In the genomic region with DNA sequence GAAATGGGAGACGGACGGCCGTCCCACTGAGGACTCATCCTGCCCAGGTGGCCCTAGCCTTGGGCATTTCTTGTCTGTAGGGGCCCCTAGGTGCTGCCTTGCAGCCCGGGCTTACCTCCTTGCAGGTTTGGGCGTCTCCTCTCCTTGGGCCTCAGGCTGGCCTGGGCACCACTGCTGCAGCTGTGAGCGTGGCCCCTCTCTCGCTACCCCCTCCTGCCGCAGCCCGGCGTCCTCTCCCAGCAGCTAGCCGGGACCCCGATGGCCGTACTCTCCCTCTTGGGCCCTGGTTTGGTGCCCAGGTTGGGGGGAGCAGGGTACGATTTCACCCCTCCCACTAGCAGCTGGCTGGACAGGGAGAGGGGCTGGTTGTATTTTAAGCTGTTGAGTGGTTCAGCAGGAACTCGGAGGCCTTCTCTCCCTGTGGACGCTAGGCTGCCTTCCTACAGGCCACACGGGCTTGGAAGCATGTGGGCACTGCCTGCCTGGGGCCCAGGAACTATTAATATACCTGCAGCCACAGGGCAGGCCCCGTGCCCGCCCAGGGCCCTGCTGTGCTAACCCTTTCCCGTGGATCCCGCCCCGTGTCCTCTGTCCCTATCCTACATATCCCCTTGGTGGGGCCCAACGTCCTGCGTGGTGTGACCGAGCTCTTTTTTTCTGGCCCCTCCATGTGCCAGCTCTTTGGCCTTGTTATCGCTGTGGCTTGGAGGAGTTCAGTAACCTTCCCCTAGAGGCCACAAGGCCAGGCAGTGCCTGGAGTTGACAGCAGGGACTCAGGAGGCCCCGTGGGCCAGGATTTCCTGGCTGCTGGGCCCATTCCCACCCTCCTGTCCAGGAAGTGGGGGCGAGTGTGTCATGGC, we compare ENCODE assay signal across 12 cellular contexts. TPM values are rescaled to one million over a fixed set of nuclear protein-coding genes. Genes with fewer than 3 reads are reported as not detected.
DNase-seq lines count a peak whose midpoint lies in the region; ATAC-seq, FAIRE-seq and TF ChIP-seq lines count a peak whose summit lies in the region.
"Had no signal": no experiment of that assay in that cellular context is flagged by ENCODE, and none has a peak within 500 bp of the region (broad histone marks: within the 10 kb centered on the region; RNA-seq: fewer than 3 reads in every experiment).

No MANE protein-coding gene starts in this region.

- no peaks in the 10 kb centered on the region for H3K27me3 Mint-ChIP-seq in activated T-helper 17 cell treated with anti-CD3 and anti-CD28 coated beads, Interleukin-2, amount 50 U/mL, for 72 hours
- H3K27me3 Mint-ChIP-seq: activated naive CD4-positive, alpha-beta T cell treated with anti-CD3 and anti-CD28 coated beads, Interleukin-2, amount 50 U/mL, for 24 hours; stimulated activated memory B cell treated with anti-CD40 and anti-IgM and Interleukin-4, amounts not matched to agents 10 μg/mL and 1 μg/mL and 100 μg/mL, for 72 hours had no signal

- H2AK9ac ChIP-seq in IMR-90 (replicated peaks; ENCODE audit: low read depth, low read length, poor library complexity): peak overlapping the region; percentile 5

- H3K36me3 Mint-ChIP-seq in activated T-helper 17 cell treated with anti-CD3 and anti-CD28 coated beads, Interleukin-2, amount 50 U/mL, for 72 hours (ENCODE audit: low read depth): peaks cover 15% of the 10 kb centered on the region

- H3K4me2 ChIP-seq in IMR-90 (ENCODE audit: low read depth, low read length) (no peak overlapping the region), smooth muscle cell (no peak overlapping the region)

- H2BK120ac ChIP-seq in IMR-90 (ENCODE audit: low read depth, low read length): no peak overlapping the region

- H3K9me3 Mint-ChIP-seq in activated T-helper 17 cell treated with anti-CD3 and anti-CD28 coated beads, Interleukin-2, amount 50 U/mL, for 72 hours: no peaks in the 10 kb centered on the region
- H3K9me3 Mint-ChIP-seq: activated naive CD4-positive, alpha-beta T cell treated with anti-CD3 and anti-CD28 coated beads, Interleukin-2, amount 50 U/mL, for 24 hours; stimulated activated memory B cell treated with anti-CD40 and anti-IgM and Interleukin-4, amounts not matched to agents 10 μg/mL and 1 μg/mL and 100 μg/mL, for 72 hours had no signal

- no peak overlapping the region for H2AK5ac ChIP-seq in IMR-90 (ENCODE audit: low read depth, low read length)

- CTCF ChIA-PET in IMR-90 (lab: Yijun Ruan, JAX): no interaction called here

- peaks cover 7% of the 10 kb centered on the region for H3K9me1 ChIP-seq in IMR-90 (ENCODE audit: insufficient read depth, low read length)

- H3K4me1 Mint-ChIP-seq in activated T-helper 17 cell treated with anti-CD3 and anti-CD28 coated beads, Interleukin-2, amount 50 U/mL, for 72 hours: peaks cover 13% of the 10 kb centered on the region

- no peaks in the 10 kb centered on the region for H3F3A ChIP-seq in smooth muscle cell (ENCODE audit: low read depth)

- no peak overlapping the region for H4K5ac ChIP-seq in IMR-90 (ENCODE audit: low read depth, low read length)

- no peak overlapping the region for H3K4ac ChIP-seq in IMR-90 (ENCODE audit: low read depth, low read length)

- no peak for DNase-seq in IMR-90
- DNase-seq in right cardiac atrium: peak in 2 of 3 donors; percentile 68 to 82
- no peak for DNase-seq in smooth muscle cell (lab: John Stamatoyannopoulos, UW; ENCODE audit: unreplicated experiment)
- DNase-seq in GM19239 (ENCODE audit: insufficient read length, low spot score): no peak
- no peak for DNase-seq in KG1 (lab: John Stamatoyannopoulos, UW)
- no peak for DNase-seq in GM13977 (ENCODE audit: low spot score)
- DNase-seq: NCI-H1417 had no signal

- H3K23ac ChIP-seq in IMR-90 (ENCODE audit: low read depth, low read length): no peak overlapping the region

- H2AFZ ChIP-seq in IMR-90 (replicated peaks; ENCODE audit: low read length, poor library complexity): no peak overlapping the region
- H2AFZ ChIP-seq in smooth muscle cell (ENCODE audit: low read depth): no peak overlapping the region

- POLR2A ChIA-PET in IMR-90 (lab: Charles Lee; ENCODE audit: unreplicated experiment): no interaction called here

- peaks cover 10 to 40% of the 10 kb centered on the region in 2 experiments for H3K79me1 ChIP-seq in IMR-90 (ENCODE audit: low read depth in 1 of 2, low read length in 2 of 2)

- H4K91ac ChIP-seq in IMR-90 (ENCODE audit: insufficient read depth, low read depth, low read length): no peak overlapping the region

- H4K20me1 ChIP-seq in IMR-90 (ENCODE audit: insufficient read depth, low read length) (peaks cover 10% of the 10 kb centered on the region), smooth muscle cell (ENCODE audit: low read depth) (peaks cover 18% of the 10 kb centered on the region)

- BruUV-seq in IMR-90 (replicated peaks; lab: Mats Ljungman, UMichigan): no TSS peak

- H3K9me3 ChIP-seq in IMR-90 (ENCODE audit: control insufficient read depth, insufficient read depth, low read length): no peaks in the 10 kb centered on the region
- no peaks in the 10 kb centered on the region for H3K9me3 ChIP-seq in right cardiac atrium (ENCODE audit: control insufficient read depth, low read length)
- no peaks in the 10 kb centered on the region for H3K9me3 ChIP-seq in smooth muscle cell (replicated peaks; ENCODE audit: low read depth)

- in situ Hi-C loops in IMR-90 (cut with MboI; ENCODE audit: low sequenced_read_pairs): loop anchor here (25.0 kb wide), 1 partner anchor 877 kb away; the partner anchor contains the start of gene WIZ
- in situ Hi-C loops in GM13977 (cut with MboI; ENCODE audit: low pct_unique_long_range_greater_than_20kb, low sequenced_read_pairs, unreplicated experiment): no loop called here

- peak overlapping the region; percentile 69 for H3K27ac Mint-ChIP-seq in activated T-helper 17 cell treated with anti-CD3 and anti-CD28 coated beads, Interleukin-2, amount 50 U/mL, for 72 hours
- H3K27ac Mint-ChIP-seq: activated naive CD4-positive, alpha-beta T cell treated with anti-CD3 and anti-CD28 coated beads, Interleukin-2, amount 50 U/mL, for 24 hours; stimulated activated memory B cell treated with anti-CD40 and anti-IgM and Interleukin-4, amounts not matched to agents 10 μg/mL and 1 μg/mL and 100 μg/mL, for 72 hours had no signal

- dilution Hi-C loops in IMR-90 (cut with HindIII; ENCODE audit: low sequenced_read_pairs, unreplicated experiment): no loop called here

- H3K14ac ChIP-seq in IMR-90 (replicated peaks; ENCODE audit: low read depth, low read length): no peak overlapping the region

- no peak overlapping the region for H3K9ac ChIP-seq in IMR-90 (ENCODE audit: low read depth, low read length)
- no peak overlapping the region for H3K9ac ChIP-seq in smooth muscle cell (ENCODE audit: low read depth)

- H3K36me3 ChIP-seq in IMR-90 (ENCODE audit: control insufficient read depth, insufficient read depth, low read length) (peaks cover 4% of the 10 kb centered on the region; the same call in 1 of the 2 replicates), smooth muscle cell (ENCODE audit: low read depth) (no peaks in the 10 kb centered on the region)

- no peak for FAIRE-seq in GM19239 (lab: Jason Lieb, UNC)

- 86% methylated on average over 5 of the region's 28 CpGs; no CpG with 5 or more reads in 1 of the 2 experiments for WGBS in IMR-90 (ENCODE audit: extremely low coverage in 2 of 2, insufficient read length in 1 of 2), 2 experiments
- WGBS in right cardiac atrium: 53% methylated on average over 28 of the region's 28 CpGs
- WGBS in smooth muscle cell (ENCODE audit: low lambda C conversion rate): 86% methylated on average over 28 of the region's 28 CpGs

- H3K27ac ChIP-seq in IMR-90 (ENCODE audit: insufficient read depth, low read length) (no peak overlapping the region), right cardiac atrium (ENCODE audit: low read length) (peak overlapping the region; percentile 78), smooth muscle cell (ENCODE audit: low read depth) (peak overlapping the region; percentile 8)
- H3K27ac ChIP-seq: VCaP had no signal

- TF ChIP-seq POLR2A in IMR-90 (IDR thresholded peaks at IDR 0.05; ENCODE audit: low read depth, low read length): no peak

- H3K18ac ChIP-seq in IMR-90 (ENCODE audit: low read depth, low read length): no peak overlapping the region

- H3K79me2 ChIP-seq in smooth muscle cell (ENCODE audit: low read depth): peaks cover 20% of the 10 kb centered on the region

- TF ChIP-seq CTCF in IMR-90 (conservative IDR thresholded peaks at IDR 0.05; ENCODE audit: low read depth, low read length) (no peak), smooth muscle cell (IDR thresholded peaks at IDR 0.05; ENCODE audit: borderline replicate concordance, insufficient read depth, poor library complexity, severe bottlenecking) (no peak), GM13977 (IDR thresholded peaks at IDR 0.05; ENCODE audit: extremely low read depth, insufficient read depth, missing control alignments) (no peak)

- no peak for TF ChIP-seq RAD21 in IMR-90 (IDR thresholded peaks at IDR 0.05; ENCODE audit: low read length)

- H2BK20ac ChIP-seq in IMR-90 (ENCODE audit: low read depth, low read length): no peak overlapping the region

- H2BK5ac ChIP-seq in IMR-90 (ENCODE audit: low read depth, low read length, poor library complexity, severe bottlenecking): no peak overlapping the region

- H3K4me3 Mint-ChIP-seq in activated T-helper 17 cell treated with anti-CD3 and anti-CD28 coated beads, Interleukin-2, amount 50 U/mL, for 72 hours: no peak overlapping the region
- H3K4me3 Mint-ChIP-seq: activated naive CD4-positive, alpha-beta T cell treated with anti-CD3 and anti-CD28 coated beads, Interleukin-2, amount 50 U/mL, for 24 hours; stimulated activated memory B cell treated with anti-CD40 and anti-IgM and Interleukin-4, amounts not matched to agents 10 μg/mL and 1 μg/mL and 100 μg/mL, for 72 hours had no signal

- ATAC-seq in IMR-90 (ENCODE audit: low read depth) (no peak), right cardiac atrium (peak; percentile 12 to 36)
- no peak for ATAC-seq in activated T-helper 17 cell treated with anti-CD3 and anti-CD28 coated beads, Interleukin-2, amount 50 U/mL, for 72 hours (replicated peaks)
- ATAC-seq: stimulated activated memory B cell treated with anti-CD40 and anti-IgM and Interleukin-4, amounts not matched to agents 10 μg/mL and 1 μg/mL and 100 μg/mL, for 72 hours had no signal

- H3K4me3 ChIP-seq in IMR-90 (ENCODE audit: insufficient read depth, low read depth, low read length) (no peak overlapping the region), right cardiac atrium (ENCODE audit: low read length) (no peak overlapping the region), smooth muscle cell (no peak overlapping the region)

- H4K8ac ChIP-seq in IMR-90 (ENCODE audit: low read depth in 2 of 2, low read length in 2 of 2): no peak overlapping the region

- intact Hi-C loops in IMR-90 (cut with micrococcal nuclease) (no loop called here), right cardiac atrium (cut with DNase I) (no loop called here)

- H2BK15ac ChIP-seq in IMR-90 (ENCODE audit: low read depth, low read length): no peak overlapping the region

- no peaks in the 10 kb centered on the region for H3K27me3 ChIP-seq in IMR-90 (ENCODE audit: control insufficient read depth, insufficient read depth, low read length)
- H3K27me3 ChIP-seq in right cardiac atrium (ENCODE audit: control insufficient read depth, insufficient read depth): no peaks in the 10 kb centered on the region
- H3K27me3 ChIP-seq in smooth muscle cell (ENCODE audit: low read depth): no peaks in the 10 kb centered on the region

- no peak overlapping the region for H3K56ac ChIP-seq in IMR-90 (ENCODE audit: extremely low read depth, insufficient read depth, low read length)

- H3K4me1 ChIP-seq in IMR-90 (ENCODE audit: control insufficient read depth, insufficient read depth, low read length): peaks cover 8% of the 10 kb centered on the region; the same call in 1 of the 2 replicates
- peaks cover 16% of the 10 kb centered on the region for H3K4me1 ChIP-seq in right cardiac atrium (ENCODE audit: control insufficient read depth, insufficient read depth, low read length)
- peaks cover 12% of the 10 kb centered on the region for H3K4me1 ChIP-seq in smooth muscle cell (ENCODE audit: low read depth)

RNA-seq across cellular contexts. Expression of gene NDUFB7, which starts 11.7 kb away (rescaled TPM):
- total RNA-seq in IMR-90 (2012; rRNA removed) (337 and 436 TPM in 2 replicates), right cardiac atrium (100 to 1,000 TPM; 352 to 481 (median 400) TPM), smooth muscle cell (238 and 316 TPM in 2 replicates)
- polyA plus RNA-seq in IMR-90 (2012; rRNA removed) (523 and 591 TPM in 2 replicates), right cardiac atrium (1,159 TPM), smooth muscle cell (346 and 361 TPM in 2 replicates)
- 616 and 949 TPM in 2 replicates for polyA plus RNA-seq in IMR-90 (2012; cell fraction: cytosol; rRNA removed)
- polyA plus RNA-seq in IMR-90 (2012; cell fraction: nucleus; rRNA removed; ENCODE audit: low replicate concordance): 86.4 and 295 TPM in 2 replicates
- 100 to 1,000 TPM in 1 of 2 donors, 10 to 100 TPM in 1; 79.7 to 132 TPM for total RNA-seq in activated T-helper 17 cell treated with anti-CD3 and anti-CD28 coated beads, Interleukin-2, amount 50 U/mL, for 72 hours

RNA-seq across cellular contexts. Expression of gene CLEC17A, which starts 22.7 kb away (rescaled TPM):
- total RNA-seq in IMR-90 (2012; rRNA removed): not detected in 2 replicates
- polyA plus RNA-seq in IMR-90 (2012; rRNA removed): 0.05 TPM in 1 of 2 replicates, not detected in the other
- not detected in 2 replicates for polyA plus RNA-seq in IMR-90 (2012; cell fraction: cytosol; rRNA removed)
- polyA plus RNA-seq in IMR-90 (2012; cell fraction: nucleus; rRNA removed; ENCODE audit: low replicate concordance): 0.10 and 0.11 TPM in 2 replicates
- total RNA-seq in activated T-helper 17 cell treated with anti-CD3 and anti-CD28 coated beads, Interleukin-2, amount 50 U/mL, for 72 hours: 1 to 10 TPM in 1 of 2 donors, under 1 TPM in 1; 0.78 to 2.0 TPM
- total RNA-seq in right cardiac atrium: not detected
- not detected for polyA plus RNA-seq in right cardiac atrium
- total RNA-seq in smooth muscle cell: not detected in 2 replicates
- polyA plus RNA-seq in smooth muscle cell: not detected in 2 replicates
- total RNA-seq: epithelial cell of proximal tubule had no signal

RNA-seq across cellular contexts. Expression of gene TECR, which starts 30.8 kb away (rescaled TPM):
- total RNA-seq in IMR-90 (2012; rRNA removed): 35.8 and 46.2 TPM in 2 replicates
- polyA plus RNA-seq in IMR-90 (2012; rRNA removed): 81.2 and 102 TPM in 2 replicates
- polyA plus RNA-seq in IMR-90 (2012; cell fraction: cytosol; rRNA removed): 74.3 and 124 TPM in 2 replicates
- polyA plus RNA-seq in IMR-90 (2012; cell fraction: nucleus; rRNA removed; ENCODE audit: low replicate concordance): 111 and 215 TPM in 2 replicates
- total RNA-seq in activated T-helper 17 cell treated with anti-CD3 and anti-CD28 coated beads, Interleukin-2, amount 50 U/mL, for 72 hours: 100 to 1,000 TPM; 100 to 139 TPM
- 100 to 1,000 TPM in 1 of 4 donors, 10 to 100 TPM in 3; 92.3 to 116 (median 96.8) TPM for total RNA-seq in right cardiac atrium
- 102 TPM for polyA plus RNA-seq in right cardiac atrium
- 80.6 and 86.1 TPM in 2 replicates for total RNA-seq in smooth muscle cell
- polyA plus RNA-seq in smooth muscle cell: 216 and 252 TPM in 2 replicates

RNA-seq across cellular contexts. Expression of gene DNAJB1, which starts 41.9 kb away (rescaled TPM):
- 82.5 and 88.2 TPM in 2 replicates for total RNA-seq in IMR-90 (2012; rRNA removed)
- 91.1 and 95.4 TPM in 2 replicates for polyA plus RNA-seq in IMR-90 (2012; rRNA removed)
- 73.4 and 172 TPM in 2 replicates for polyA plus RNA-seq in IMR-90 (2012; cell fraction: cytosol; rRNA removed)
- polyA plus RNA-seq in IMR-90 (2012; cell fraction: nucleus; rRNA removed; ENCODE audit: low replicate concordance): 38.3 and 63.8 TPM in 2 replicates
- total RNA-seq in activated T-helper 17 cell treated with anti-CD3 and anti-CD28 coated beads, Interleukin-2, amount 50 U/mL, for 72 hours: 100 to 1,000 TPM in 1 of 2 donors, 10 to 100 TPM in 1; 79.4 to 140 TPM
- total RNA-seq in right cardiac atrium: 10 to 100 TPM; 46.7 to 69.5 (median 61.4) TPM
- 50.6 TPM for polyA plus RNA-seq in right cardiac atrium
- 96.1 and 114 TPM in 2 replicates for total RNA-seq in smooth muscle cell
- polyA plus RNA-seq in smooth muscle cell: 152 and 175 TPM in 2 replicates

Comparison
In these comparisons a context has a peak if more than half of its experiments do, and no peak if none do; other contexts are left out.
1. ATAC-seq: peak in right cardiac atrium (2 of 2); none in IMR-90 (single experiment) and activated T-helper 17 cell treated with anti-CD3 and anti-CD28 coated beads, Interleukin-2, amount 50 U/mL, for 72 hours (single experiment).
2. DNase-seq: peak in right cardiac atrium (2 of 3); none in IMR-90 (single experiment), smooth muscle cell (single experiment), GM19239 (single experiment), KG1 (single experiment) and GM13977 (single experiment).